In genomic region chr16:68790130-68790761, GRCh38 we compare ENCODE assay signal across 8 cellular contexts. TPM values are rescaled to one million over a fixed set of nuclear protein-coding genes. Genes with fewer than 3 reads are reported as not detected.
DNase-seq lines count a peak whose midpoint lies in the region; ATAC-seq and TF ChIP-seq lines count a peak whose summit lies in the region.

No MANE protein-coding gene starts in this region.

- H3K9ac ChIP-seq in GM23248 = peak overlapping the region; percentile 34; the same call in 1 of the 2 replicates

- 0 out of 2 replicates have a peak, but pooled peaks cover 9% of the 10 kb centered on the region for H3F3A ChIP-seq in GM23248 (ENCODE audit: insufficient read depth)

- 38 to 41% methylated on average over 9 of the region's 9 CpGs for WGBS in GM23248 (ENCODE audit: low coverage in 1 of 2, low lambda C conversion rate in 2 of 2, missing lambda C conversion rate in 2 of 2), 2 experiments

- H3K4me1 ChIP-seq in GM23248 (ENCODE audit: insufficient read depth) (peaks cover 12% of the 10 kb centered on the region), SJSA1 (replicated peaks) (peaks cover 16% of the 10 kb centered on the region), foreskin keratinocyte (peaks cover 29% of the 10 kb centered on the region)
- no peaks in the 10 kb centered on the region for H3K4me1 ChIP-seq in effector memory CD4-positive, alpha-beta T cell (ENCODE audit: control insufficient read depth, insufficient read depth, low read length, poor library complexity, severe bottlenecking)

- no peaks in the 10 kb centered on the region for H4K20me1 ChIP-seq in GM23248 (ENCODE audit: insufficient read depth)

- H3K79me2 ChIP-seq in GM23248 (ENCODE audit: insufficient read depth) = no peaks in the 10 kb centered on the region

- peak; percentile 19 for ATAC-seq in foreskin keratinocyte

- no peaks in the 10 kb centered on the region for H3K9me2 ChIP-seq in GM23248 (ENCODE audit: insufficient read depth)

- H3K27me3 ChIP-seq in GM23248 (replicated peaks; ENCODE audit: insufficient read depth) = peaks cover 22% of the 10 kb centered on the region
- no peaks in the 10 kb centered on the region for H3K27me3 ChIP-seq in SJSA1 (replicated peaks)
- no peaks in the 10 kb centered on the region for H3K27me3 ChIP-seq in foreskin keratinocyte
- no peaks in the 10 kb centered on the region for H3K27me3 ChIP-seq in effector memory CD4-positive, alpha-beta T cell (replicated peaks; ENCODE audit: control insufficient read depth, insufficient read depth, low read length, poor library complexity, severe bottlenecking)

- in situ Hi-C loops in GM23248 (cut with MboI) = no loop called here

- peak overlapping the region; percentile 80 for H3K4me2 ChIP-seq in GM23248 (ENCODE audit: unreplicated experiment)

- TF ChIP-seq CTCF in foreskin keratinocyte (conservative IDR thresholded peaks at IDR 0.05) (no peak), retinal pigment epithelial cell (conservative IDR thresholded peaks at IDR 0.05; ENCODE audit: low read depth, low read length) (no peak)

- H3K27ac ChIP-seq in GM23248 (peak overlapping the region; percentile 43), SJSA1 (peak overlapping the region; percentile 29), foreskin keratinocyte (peak overlapping the region; percentile 37)
- no peak overlapping the region for H3K27ac ChIP-seq in effector memory CD4-positive, alpha-beta T cell (ENCODE audit: insufficient read depth, low read length, poor library complexity, severe bottlenecking)

- H3K36me3 ChIP-seq in GM23248 (ENCODE audit: low read depth) (no peaks in the 10 kb centered on the region), SJSA1 (no peaks in the 10 kb centered on the region)
- H3K36me3 ChIP-seq in effector memory CD4-positive, alpha-beta T cell (ENCODE audit: control insufficient read depth, insufficient read depth, low read length) = no peaks in the 10 kb centered on the region

- H3K4me3 ChIP-seq in GM23248 = 0 out of 2 replicates have a peak overlapping the region, but pooled peaks have one; percentile 33
- no peak overlapping the region for H3K4me3 ChIP-seq in SJSA1
- no peak overlapping the region for H3K4me3 ChIP-seq in retinal pigment epithelial cell (ENCODE audit: low read length)
- H3K4me3 ChIP-seq in effector memory CD4-positive, alpha-beta T cell (ENCODE audit: insufficient read depth, low read depth, low read length, poor library complexity, severe bottlenecking) = no peak overlapping the region

- H2AFZ ChIP-seq in GM23248 = peak overlapping the region; percentile 56; the same call in 1 of the 2 replicates

- DNase-seq in GM23248 = peak; percentile 78
- DNase-seq in SJSA1 (ENCODE audit: low read depth in 1 of 2, low spot score in 2 of 2) = peak; percentile 54 to 69
- DNase-seq in foreskin keratinocyte = peak; percentile 74 to 78
- peak; percentile 81 for DNase-seq in retinal pigment epithelial cell (ENCODE audit: low read depth)
- no peak for DNase-seq in RKO (ENCODE audit: low spot score)
- DNase-seq in cortex of kidney (lab: John Stamatoyannopoulos, UW) = no peak
- DNase-seq in effector memory CD4-positive, alpha-beta T cell = no peak
- DNase-seq in NCI-H1436 treated with DMSO at 0.1 percent for 48 hours (lab: John Stamatoyannopoulos, UW) = no peak

- H3K9me3 ChIP-seq in GM23248 (ENCODE audit: low read depth) (no peaks in the 10 kb centered on the region), SJSA1 (replicated peaks) (no peaks in the 10 kb centered on the region)
- H3K9me3 ChIP-seq in effector memory CD4-positive, alpha-beta T cell (ENCODE audit: control insufficient read depth, low read length) = no peaks in the 10 kb centered on the region

RNA-seq across cellular contexts. Expression of gene TANGO6, which starts 53.1 kb away (rescaled TPM):
- 12.8 and 17.6 TPM in 2 replicates for total RNA-seq in GM23248 (2014; rRNA removed; shearing (Covaris generic))
- 7.0 and 7.8 TPM in 2 replicates for polyA plus RNA-seq in GM23248 (2016; fragmentation: Nextera tagmentation; extraction: Ambion mirVana)
- total RNA-seq in SJSA1 (2014; rRNA removed; shearing (Covaris generic)) = 17.1 and 18.1 TPM in 2 replicates
- 16.0 and 16.3 TPM in 2 replicates for total RNA-seq in foreskin keratinocyte
- 8.4 and 9.5 TPM in 2 replicates for polyA plus RNA-seq in foreskin keratinocyte

RNA-seq across cellular contexts. Expression of gene CDH1, which starts 53.2 kb away (rescaled TPM):
- total RNA-seq in GM23248 (2014; rRNA removed; shearing (Covaris generic)) = not detected in 2 replicates
- polyA plus RNA-seq in GM23248 (2016; fragmentation: Nextera tagmentation; extraction: Ambion mirVana) (0.04 TPM in 2 replicates), foreskin keratinocyte (73.4 and 89.6 TPM in 2 replicates)
- 0.03 and 0.06 TPM in 2 replicates for total RNA-seq in SJSA1 (2014; rRNA removed; shearing (Covaris generic))
- 210 and 216 TPM in 2 replicates for total RNA-seq in foreskin keratinocyte

Comparison
In these comparisons a context has a peak if more than half of its experiments do, and no peak if none do; other contexts are left out.
1. DNase-seq: peak in GM23248 (single experiment), SJSA1 (2 of 2), foreskin keratinocyte (2 of 2) and retinal pigment epithelial cell (single experiment); none in RKO (single experiment), cortex of kidney (single experiment), effector memory CD4-positive, alpha-beta T cell (0 of 3) and NCI-H1436 treated with DMSO at 0.1 percent for 48 hours (single experiment).
2. RNA of gene CDH1, which starts 53.2 kb away (total RNA-seq): 210 to 216 TPM in foreskin keratinocyte; 0.03 to 0.06 TPM in SJSA1 and not detected in GM23248; every median in the first group is over 100 times any median in the second.